In the genomic region with DNA sequence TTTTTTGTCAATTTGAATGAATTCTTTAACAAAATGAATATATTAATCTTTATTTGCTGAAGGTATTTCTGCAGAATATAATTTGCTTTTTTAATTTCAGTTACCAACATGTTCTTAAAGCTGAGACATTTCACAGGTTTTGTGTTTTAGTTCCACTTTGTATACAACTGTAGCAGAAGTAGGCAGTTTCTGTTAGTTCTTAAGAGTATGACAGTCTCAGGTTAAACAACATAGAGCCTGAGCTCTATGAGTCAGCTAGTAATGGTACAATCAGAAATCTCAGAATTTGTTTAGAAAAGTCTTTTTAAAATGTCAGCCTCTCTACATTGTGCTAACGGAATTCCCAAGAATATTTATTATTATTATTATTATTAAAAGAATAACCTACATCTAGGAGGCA, we compare ENCODE assay signal across 18 cellular contexts.
"Had no signal": no experiment of that assay in that cellular context is flagged by ENCODE, and none has a peak within 500 bp of the region (broad histone marks: within the 10 kb centered on the region; RNA-seq: fewer than 3 reads in every experiment).

No MANE protein-coding gene starts in this region.

- H3K4me1 ChIP-seq: breast epithelium, foreskin keratinocyte, sigmoid colon, uterus had no signal

- H3K36me3 ChIP-seq: breast epithelium, sigmoid colon, uterus had no signal

- H3K27me3 ChIP-seq: breast epithelium, foreskin keratinocyte, sigmoid colon, uterus had no signal

- ATAC-seq: activated naive CD4-positive, alpha-beta T cell treated with anti-CD3 and anti-CD28 coated beads, Interleukin-2, amount 50 U/mL, for 72 hours; esophagus mucosa; foreskin keratinocyte; left ventricle myocardium superior; stimulated activated effector memory CD8-positive, alpha-beta T cell treated with anti-CD3 and anti-CD28 coated beads, Interleukin-12 subunit alpha, Interleukin-12 subunit beta, amount 100 ng/mL, for 72 hours had no signal

- H3K4me3 ChIP-seq: breast epithelium, sigmoid colon, uterus had no signal

- H3K27ac ChIP-seq: breast epithelium, foreskin keratinocyte, sigmoid colon, uterus had no signal

- DNase-seq: activated CD4-positive, alpha-beta memory T cell treated with anti-CD3 and anti-CD28 coated beads, Interleukin-2, amount 10 ng/mL, durations not matched to agents 7 days and 5 days; activated CD4-positive, alpha-beta T cell treated with anti-CD3 and anti-CD28 coated beads for 1 hour; activated CD4-positive, alpha-beta T cell treated with anti-CD3 and anti-CD28 coated beads, Interleukin-2, amount 10 ng/mL, durations not matched to agents 7 days and 5 days; activated T-cell treated with anti-CD3 and anti-CD28 coated beads, Interleukin-2, amount 50 U/mL, for 48 hours; central memory CD4-positive, alpha-beta T cell; endodermal cell; foreskin keratinocyte; islet precursor cell; left ventricle myocardium superior; sigmoid colon; small intestine; stimulated activated CD4-positive, alpha-beta T cell treated with anti-CD3 and anti-CD28 coated beads, Interleukin-4, amount 100 ng/mL, for 24 hours; T-helper 2 cell; uterus had no signal

- H3K9me3 ChIP-seq: breast epithelium, sigmoid colon, uterus had no signal
